In genomic region chr3:108603689-108604088, GRCh38 we compare ENCODE assay signal across 11 cellular contexts. TPM values are rescaled to one million over a fixed set of nuclear protein-coding genes. Genes with fewer than 3 reads are reported as not detected.
DNase-seq lines count a peak whose midpoint lies in the region; ATAC-seq, FAIRE-seq and TF ChIP-seq lines count a peak whose summit lies in the region.
"Had no signal": no experiment of that assay in that cellular context is flagged by ENCODE, and none has a peak within 500 bp of the region (broad histone marks: within the 10 kb centered on the region; RNA-seq: fewer than 3 reads in every experiment).

No MANE protein-coding gene starts in this region.

- intact Hi-C loops in uterus (cut with DNase I; ENCODE audit: low total_unique reads), result no loop called here

- DNase-seq in GM12865 (ENCODE audit: low read depth), result peak; percentile 14
- peak; percentile 32 for DNase-seq in NB4 (ENCODE audit: low read depth)
- peak; percentile 30 for DNase-seq in bronchial epithelial cell (ENCODE audit: low read depth)
- peak; percentile 9 for DNase-seq in non-pigmented ciliary epithelial cell (ENCODE audit: low read depth)
- no peak for DNase-seq in NCI-H1417 treated with DMSO at 0.1 percent for 48 hours (lab: John Stamatoyannopoulos, UW)
- no peak for DNase-seq in GM10266 (ENCODE audit: extremely low spot score)
- no peak for DNase-seq in uterus
- DNase-seq: dorsolateral prefrontal cortex, NCI-H446, occipital lobe had no signal

- H3K4me1 ChIP-seq in uterus, result no peaks in the 10 kb centered on the region

- TF ChIP-seq POLR2A in NB4 (IDR thresholded peaks at IDR 0.05; ENCODE audit: extremely low read depth, insufficient read length), result no peak
- TF ChIP-seq POLR2A in uterus (IDR thresholded peaks at IDR 0.05), result no peak

- H3K27ac ChIP-seq in uterus, result no peak overlapping the region

- TF ChIP-seq CTCF in GM12865 (IDR thresholded peaks at IDR 0.05; ENCODE audit: insufficient read depth, low read depth, low read length, missing control alignments) (no peak), NB4 (IDR thresholded peaks at IDR 0.05; ENCODE audit: low read depth, low read length) (no peak), bronchial epithelial cell (IDR thresholded peaks at IDR 0.05; ENCODE audit: insufficient read depth, low read length, severe bottlenecking) (no peak), GM10266 (IDR thresholded peaks at IDR 0.05; ENCODE audit: control insufficient read depth, insufficient read depth, low read depth, missing control alignments) (no peak), uterus (IDR thresholded peaks at IDR 0.05) (no peak)

- FAIRE-seq in bronchial epithelial cell (lab: Jason Lieb, UNC), result no peak

- no peaks in the 10 kb centered on the region for H3K36me3 ChIP-seq in bronchial epithelial cell (ENCODE audit: control insufficient read depth, insufficient read depth, low read length)
- no peaks in the 10 kb centered on the region for H3K36me3 ChIP-seq in uterus

- H3K27me3 ChIP-seq in bronchial epithelial cell (ENCODE audit: control insufficient read depth, insufficient read depth, low read length), result no peaks in the 10 kb centered on the region
- H3K27me3 ChIP-seq in uterus, result no peaks in the 10 kb centered on the region
- H3K27me3 ChIP-seq: dorsolateral prefrontal cortex had no signal

- ATAC-seq in HG02678 (IDR thresholded peaks at IDR 0.05; ENCODE audit: unreplicated experiment), result no peak

- H3K4me3 ChIP-seq in GM12865 (ENCODE audit: low read depth, low read length), result no peak overlapping the region
- no peak overlapping the region for H3K4me3 ChIP-seq in NB4 (ENCODE audit: low read depth, low read length)
- H3K4me3 ChIP-seq in bronchial epithelial cell (ENCODE audit: low read depth, low read length), result no peak overlapping the region
- H3K4me3 ChIP-seq in uterus, result no peak overlapping the region

- no peaks in the 10 kb centered on the region for H3K9me3 ChIP-seq in uterus

RNA-seq across cellular contexts. Expression of gene DZIP3, which starts 14.2 kb away (rescaled TPM):
- total RNA-seq in bronchial epithelial cell (1.3 and 1.6 TPM in 2 replicates), uterus (10 to 100 TPM in 3 of 4 donors, 1 to 10 TPM in 1; 8.8 to 39.5 (median 25.7) TPM)

RNA-seq across cellular contexts. Expression of gene CIP2A, which starts 14.5 kb away (rescaled TPM):
- total RNA-seq in bronchial epithelial cell (0.79 and 1.5 TPM in 2 replicates), uterus (10 to 100 TPM in 1 of 4 donors, 1 to 10 TPM in 2, not detected in 1; 3.3 to 31.5 (median 8.2) TPM)

Comparison
In these comparisons a context has a peak if more than half of its experiments do, and no peak if none do; other contexts are left out.
1. DNase-seq: peak in GM12865 (single experiment), NB4 (single experiment), bronchial epithelial cell (single experiment) and non-pigmented ciliary epithelial cell (single experiment); none in NCI-H1417 treated with DMSO at 0.1 percent for 48 hours (single experiment), GM10266 (single experiment) and uterus (0 of 2).